ENCODE assay signal across 9 cellular contexts in the genomic region with DNA sequence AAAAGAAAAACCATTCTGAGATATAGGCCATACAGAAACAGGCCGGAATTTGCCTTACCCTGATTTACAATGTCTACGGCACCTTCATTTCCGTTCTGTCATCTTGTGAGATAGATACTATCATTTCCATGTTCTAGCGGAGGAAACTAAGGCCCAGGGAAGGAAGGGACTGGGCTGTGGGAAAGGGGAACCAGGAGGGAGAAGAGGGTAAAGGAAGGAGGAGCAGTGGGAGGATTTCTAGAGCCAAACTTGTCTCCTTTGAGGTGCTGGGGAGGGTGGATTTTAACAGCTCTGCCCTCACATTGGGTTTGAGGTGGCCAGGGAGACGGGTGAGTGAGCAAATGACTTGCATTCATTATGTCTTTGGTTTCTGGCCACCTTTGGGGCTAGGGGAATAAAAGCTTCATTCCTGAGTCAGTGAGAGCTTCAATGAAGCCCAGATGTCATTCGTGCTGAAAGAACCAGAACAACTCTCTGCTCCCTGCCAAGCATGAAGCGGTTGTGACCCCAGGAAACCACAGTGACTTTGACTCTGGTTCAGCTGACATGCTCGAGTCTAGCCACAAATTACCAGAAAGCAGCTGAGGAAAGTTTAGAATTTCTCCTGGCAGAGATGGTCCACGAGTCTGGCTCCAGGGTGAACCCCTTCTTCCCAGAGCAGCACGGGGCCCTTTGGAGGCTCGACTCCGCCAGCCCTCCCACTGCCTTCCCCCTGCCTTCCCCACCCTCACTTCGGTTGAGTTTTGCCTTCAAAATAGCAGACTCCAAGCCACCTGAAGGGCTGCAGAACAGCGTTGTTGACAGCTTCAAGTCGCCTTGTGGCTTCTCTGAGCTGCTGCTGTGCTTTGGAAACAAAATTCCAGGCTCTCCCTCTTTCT. TPM values are rescaled to one million over a fixed set of nuclear protein-coding genes. Genes with fewer than 3 reads are reported as not detected.
DNase-seq lines count a peak whose midpoint lies in the region; ATAC-seq and TF ChIP-seq lines count a peak whose summit lies in the region.
"Had no signal": no experiment of that assay in that cellular context is flagged by ENCODE, and none has a peak within 500 bp of the region (broad histone marks: within the 10 kb centered on the region; RNA-seq: fewer than 3 reads in every experiment).

No MANE protein-coding gene starts in this region.

- H3K79me2 ChIP-seq in H9 (ENCODE audit: insufficient read depth, low read length) = no peaks in the 10 kb centered on the region

- H2AFZ ChIP-seq in H9 (ENCODE audit: low read length) = no peak overlapping the region

- no CpG with 5 or more reads among the region's 15 CpGs for WGBS in H9 (ENCODE audit: extremely low coverage, insufficient read length, low lambda C conversion rate)

- H3K4me1 Mint-ChIP-seq in CD4-positive, alpha-beta memory T cell = peaks cover 1 to 10% (median 4%) of the 10 kb centered on the region in 4 donors
- peaks cover 8 to 13% of the 10 kb centered on the region in 2 experiments; a peak in 3 of 4 replicates for H3K4me1 Mint-ChIP-seq in H9

- H3K14ac ChIP-seq in H9 (ENCODE audit: insufficient read depth, low read length) = no peak overlapping the region

- POLR2A ChIA-PET in CD4-positive, alpha-beta memory T cell (lab: Charles Lee; ENCODE audit: partially characterized antibody) = no interaction called here

- no peak overlapping the region for H4K5ac ChIP-seq in H9 (ENCODE audit: insufficient read length, low read depth, low read length)

- peak overlapping the region; percentile 32 to 93 (median 84) for H3K27ac Mint-ChIP-seq in CD4-positive, alpha-beta memory T cell
- no peak overlapping the region; a peak in 1 of 7 replicates for H3K27ac Mint-ChIP-seq in H9

- H2BK12ac ChIP-seq in H9 (ENCODE audit: insufficient read length, low read depth, low read length) = no peak overlapping the region

- H3K9ac ChIP-seq in H9 (ENCODE audit: extremely low read depth, insufficient read length, low read length) = no peak overlapping the region

- H3K18ac ChIP-seq in H9 (ENCODE audit: insufficient read length, low read depth, low read length) = no peak overlapping the region

- H3K27ac ChIP-seq in CD4-positive, alpha-beta memory T cell (ENCODE audit: low read depth, low read length) = no peak overlapping the region
- peak overlapping the region; percentile 11 for H3K27ac ChIP-seq in lower lobe of right lung
- no peak overlapping the region for H3K27ac ChIP-seq in H9 (ENCODE audit: insufficient read length, low read depth, low read length)

- H4K20me1 ChIP-seq in H9 (ENCODE audit: control insufficient read depth, insufficient read depth, insufficient read length) = no peaks in the 10 kb centered on the region

- H4K8ac ChIP-seq in H9 (replicated peaks; ENCODE audit: insufficient read length, low read depth, low read length) = no peak overlapping the region

- H3K4ac ChIP-seq in H9 (ENCODE audit: low read depth, low read length) = no peak overlapping the region

- intact Hi-C loops in CD4-positive, alpha-beta memory T cell (cut with micrococcal nuclease) = no loop called here
- intact Hi-C loops in lower lobe of right lung (cut with DNase I) = no loop called here

- H3K79me1 ChIP-seq in H9 (ENCODE audit: insufficient read depth, low read depth, low read length, poor library complexity, severe bottlenecking) = no peaks in the 10 kb centered on the region

- H2AK5ac ChIP-seq in H9 (ENCODE audit: insufficient read length, low read length) = no peak overlapping the region

- no peak overlapping the region for H3K4me2 ChIP-seq in H9 (ENCODE audit: insufficient read depth, insufficient read length, low read length)

- no peaks in the 10 kb centered on the region for H3K27me3 ChIP-seq in CD4-positive, alpha-beta memory T cell (ENCODE audit: insufficient read depth, low read length)
- H3K27me3 ChIP-seq in lower lobe of right lung (ENCODE audit: low read depth) (no peaks in the 10 kb centered on the region), H9 (ENCODE audit: insufficient read depth, low read length) (no peaks in the 10 kb centered on the region)
- H3K27me3 ChIP-seq: upper lobe of left lung had no signal

- H4K91ac ChIP-seq in H9 (ENCODE audit: insufficient read length, low read depth, low read length) = no peak overlapping the region

- no peak overlapping the region for H3K4me3 ChIP-seq in CD4-positive, alpha-beta memory T cell (ENCODE audit: low read length in 2 of 2)
- no peak overlapping the region for H3K4me3 ChIP-seq in HFF-Myc (replicated peaks; ENCODE audit: low read depth, low read length)
- no peak overlapping the region for H3K4me3 ChIP-seq in lower lobe of right lung
- H3K4me3 ChIP-seq: upper lobe of left lung had no signal

- H3K36me3 ChIP-seq in CD4-positive, alpha-beta memory T cell (ENCODE audit: insufficient read depth, low read length) = no peaks in the 10 kb centered on the region
- H3K36me3 ChIP-seq in lower lobe of right lung = no peaks in the 10 kb centered on the region
- H3K36me3 ChIP-seq: upper lobe of left lung had no signal

- CTCF ChIA-PET in CD4-positive, alpha-beta memory T cell (lab: Charles Lee; ENCODE audit: partially characterized antibody) = interaction anchor here (0.8 to 1.5 kb wide), 2 partner anchors 11 to 91 kb away, joined by 3 read pairs; no protein-coding TSS in a partner anchor

- H3K23me2 ChIP-seq in H9 (ENCODE audit: insufficient read length, low read depth, low read length, poor library complexity, severe bottlenecking) = no peaks in the 10 kb centered on the region

- H2BK15ac ChIP-seq in H9 (ENCODE audit: low read depth, low read length) = no peak overlapping the region

- no peak overlapping the region for H3K23ac ChIP-seq in H9 (ENCODE audit: insufficient read length, low read depth, low read length)

- H3K27me3 Mint-ChIP-seq in CD4-positive, alpha-beta memory T cell = peaks cover 0 to 2% of the 10 kb centered on the region in 2 donors
- no peaks in the 10 kb centered on the region; the same call in 1 of the 2 replicates for H3K27me3 Mint-ChIP-seq in H9 (ENCODE audit: low read depth)

- no peak overlapping the region for H3T11ph ChIP-seq in H9 (ENCODE audit: low read length)

- H3K4me3 Mint-ChIP-seq in CD4-positive, alpha-beta memory T cell = peak overlapping the region in 6 of 8 donors; percentile 5 to 80 (median 55)
- H3K4me3 Mint-ChIP-seq in H9 = no peak overlapping the region; a peak in 1 of 5 replicates

- H3K4me1 ChIP-seq in CD4-positive, alpha-beta memory T cell (ENCODE audit: insufficient read depth, low read length) = peaks cover 5% of the 10 kb centered on the region
- H3K4me1 ChIP-seq in lower lobe of right lung (peaks cover 7% of the 10 kb centered on the region), H9 (ENCODE audit: insufficient read depth, low read length) (no peaks in the 10 kb centered on the region)
- H3K4me1 ChIP-seq: upper lobe of left lung had no signal

- no peak overlapping the region for H2BK20ac ChIP-seq in H9 (ENCODE audit: low read depth, low read length, poor library complexity, severe bottlenecking)

- H3K9me3 Mint-ChIP-seq in CD4-positive, alpha-beta memory T cell = no peaks in the 10 kb centered on the region
- no peaks in the 10 kb centered on the region for H3K9me3 Mint-ChIP-seq in H9

- no peaks in the 10 kb centered on the region for H3K9me3 ChIP-seq in CD4-positive, alpha-beta memory T cell (ENCODE audit: control insufficient read depth in 1 of 2, low read length in 2 of 2)
- H3K9me3 ChIP-seq in lower lobe of right lung (no peaks in the 10 kb centered on the region), H9 (ENCODE audit: control insufficient read depth, low read depth, low read length) (no peaks in the 10 kb centered on the region)
- H3K9me3 ChIP-seq: upper lobe of left lung had no signal

- TF ChIP-seq CTCF in HFF-Myc (IDR thresholded peaks at IDR 0.05; ENCODE audit: low read depth, low read length, missing control alignments) = no peak
- TF ChIP-seq CTCF in lower lobe of right lung (IDR thresholded peaks at IDR 0.05) = no peak
- no peak for TF ChIP-seq CTCF in H9 (conservative IDR thresholded peaks at IDR 0.05)

- H3K36me3 Mint-ChIP-seq in CD4-positive, alpha-beta memory T cell = no peaks in the 10 kb centered on the region
- no peaks in the 10 kb centered on the region; a peak in 1 of 7 replicates for H3K36me3 Mint-ChIP-seq in H9 (ENCODE audit: insufficient read depth in 1 of 3, low read depth in 3 of 3)

- DNase-seq in CD4-positive, alpha-beta memory T cell = peak in 3 of 5 donors; percentile 6 to 24 (median 19)
- DNase-seq in HFF-Myc (ENCODE audit: extremely low read depth, low read depth) (peak; percentile 85), lower lobe of right lung (no peak), NCI-H82 treated with DMSO at 0.1 percent for 48 hours (lab: John Stamatoyannopoulos, UW; ENCODE audit: unreplicated experiment) (no peak), RPMI8226 (no peak), middle frontal gyrus (ENCODE audit: extremely low spot score, low spot score) (no peak), H9 (no peak)
- DNase-seq in activated CD8-positive, alpha-beta memory T cell treated with anti-CD3 and anti-CD28 coated beads for 24 hours = peak; percentile 67
- DNase-seq: upper lobe of left lung had no signal

- H2BK5ac ChIP-seq in H9 (ENCODE audit: insufficient read length, low read length) = no peak overlapping the region

- ATAC-seq in lower lobe of right lung = peak in 1 of 2 donors; percentile 7

- no peak overlapping the region for H2BK120ac ChIP-seq in H9 (ENCODE audit: low read depth, low read length, poor library complexity, severe bottlenecking)

- H3K56ac ChIP-seq in H9 (ENCODE audit: insufficient read length, low read depth, low read length) = no peak overlapping the region

RNA-seq across cellular contexts. Expression of a gene that starts 3.8 kb away (rescaled TPM):
- not detected for total RNA-seq in CD4-positive, alpha-beta memory T cell
- not detected for polyA plus RNA-seq in CD4-positive, alpha-beta memory T cell
- total RNA-seq in lower lobe of right lung (22.2 TPM), H9 (2021) (1.4 and 1.5 TPM in 2 replicates)

RNA-seq across cellular contexts. Expression of a gene that starts 30.1 kb away (rescaled TPM):
- total RNA-seq in CD4-positive, alpha-beta memory T cell = 10 to 100 TPM; 52.2 to 55.5 TPM
- 100 to 1,000 TPM; 185 to 199 TPM for polyA plus RNA-seq in CD4-positive, alpha-beta memory T cell
- total RNA-seq in lower lobe of right lung = 38.0 TPM
- total RNA-seq in H9 (2021) = 95.0 and 98.5 TPM in 2 replicates

Comparison
In these comparisons a context has a peak if more than half of its experiments do, and no peak if none do; other contexts are left out.
1. DNase-seq: peak in CD4-positive, alpha-beta memory T cell (3 of 5), HFF-Myc (single experiment) and activated CD8-positive, alpha-beta memory T cell treated with anti-CD3 and anti-CD28 coated beads for 24 hours (single experiment); none in lower lobe of right lung (single experiment), NCI-H82 treated with DMSO at 0.1 percent for 48 hours (single experiment), RPMI8226 (single experiment), middle frontal gyrus (single experiment) and H9 (single experiment).
2. H3K27ac Mint-ChIP-seq: peak in CD4-positive, alpha-beta memory T cell (7 of 7); none in H9 (0 of 3).
3. H3K4me3 Mint-ChIP-seq: peak in CD4-positive, alpha-beta memory T cell (6 of 8); none in H9 (0 of 2).